In the genomic region with DNA sequence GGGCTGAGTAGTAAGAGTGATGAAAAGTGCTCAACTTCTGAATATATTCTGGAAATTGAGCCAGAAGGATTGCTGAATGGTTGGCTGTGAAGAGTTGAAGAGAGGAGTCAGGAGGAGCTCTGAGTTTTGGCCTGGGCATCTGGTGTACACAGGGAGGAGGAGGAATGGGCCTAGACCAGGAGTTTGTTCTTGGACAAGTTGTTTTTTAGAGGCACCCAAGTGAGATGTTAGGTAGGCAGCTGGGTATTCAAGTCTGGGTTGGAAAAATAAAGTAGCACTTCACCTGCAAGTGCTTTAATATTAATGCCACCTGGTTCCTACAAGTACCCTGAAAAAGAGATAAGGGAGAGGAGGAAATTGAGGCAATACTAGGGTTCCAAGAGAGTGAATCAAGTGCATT, we compare ENCODE assay signal across 16 cellular contexts.
"Had no signal": no experiment of that assay in that cellular context is flagged by ENCODE, and none has a peak within 500 bp of the region (broad histone marks: within the 10 kb centered on the region; RNA-seq: fewer than 3 reads in every experiment).

No MANE protein-coding gene starts in this region.

- ATAC-seq: esophagus mucosa; gastrocnemius medialis; left ventricle myocardium superior; mucosa of descending colon; naive thymus-derived CD8-positive, alpha-beta T cell; sciatic nerve; stimulated activated naive B cell treated with anti-CD40 and anti-IgM and Interleukin-4, amounts not matched to agents 10 μg/mL and 1 μg/mL and 100 μg/mL, for 72 hours; stimulated activated naive CD8-positive, alpha-beta T cell treated with anti-CD3 and anti-CD28 coated beads, Interleukin-15, amount 100 ng/mL, for 72 hours had no signal

- DNase-seq: cortex of kidney; effector CD8-positive, alpha-beta T cell; gastrocnemius medialis; glutamatergic neuron; left ventricle myocardium superior; mucosa of descending colon; naive thymus-derived CD8-positive, alpha-beta T cell; posterior cingulate gyrus; stimulated activated CD4-positive, alpha-beta T cell treated with anti-CD3 and anti-CD28 coated beads, Interleukin-2, amount 100 ng/mL, for 24 hours; stimulated activated CD4-positive, alpha-beta T cell treated with anti-CD3 and anti-CD28 coated beads, Interleukin-4, amount 100 ng/mL, for 4 hours; stimulated activated naive B cell treated with anti-CD40 and anti-IgM and Interleukin-4, amounts not matched to agents 10 μg/mL and 1 μg/mL and 100 μg/mL, for 72 hours; stimulated activated naive CD8-positive, alpha-beta T cell treated with anti-CD3 and anti-CD28 coated beads, Interleukin-15, amount 100 ng/mL, for 72 hours; testis; transverse colon had no signal
